8 cellular contexts compared by ENCODE assay signal in genomic region chr5:151080620-151081425, GRCh38. TPM values are rescaled to one million over a fixed set of nuclear protein-coding genes. Genes with fewer than 3 reads are reported as not detected.
DNase-seq lines count a peak whose midpoint lies in the region; ATAC-seq and TF ChIP-seq lines count a peak whose summit lies in the region.

A gene with protein sequence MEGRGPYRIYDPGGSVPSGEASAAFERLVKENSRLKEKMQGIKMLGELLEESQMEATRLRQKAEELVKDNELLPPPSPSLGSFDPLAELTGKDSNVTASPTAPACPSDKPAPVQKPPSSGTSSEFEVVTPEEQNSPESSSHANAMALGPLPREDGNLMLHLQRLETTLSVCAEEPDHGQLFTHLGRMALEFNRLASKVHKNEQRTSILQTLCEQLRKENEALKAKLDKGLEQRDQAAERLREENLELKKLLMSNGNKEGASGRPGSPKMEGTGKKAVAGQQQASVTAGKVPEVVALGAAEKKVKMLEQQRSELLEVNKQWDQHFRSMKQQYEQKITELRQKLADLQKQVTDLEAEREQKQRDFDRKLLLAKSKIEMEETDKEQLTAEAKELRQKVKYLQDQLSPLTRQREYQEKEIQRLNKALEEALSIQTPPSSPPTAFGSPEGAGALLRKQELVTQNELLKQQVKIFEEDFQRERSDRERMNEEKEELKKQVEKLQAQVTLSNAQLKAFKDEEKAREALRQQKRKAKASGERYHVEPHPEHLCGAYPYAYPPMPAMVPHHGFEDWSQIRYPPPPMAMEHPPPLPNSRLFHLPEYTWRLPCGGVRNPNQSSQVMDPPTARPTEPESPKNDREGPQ (minus strand): TSS chr5:151081034. CDS start chr5:151065095, 15,939 bp downstream.

- no peaks in the 10 kb centered on the region for H3K9me3 ChIP-seq in HUES6 (ENCODE audit: control insufficient read depth, insufficient read depth, low read depth, low read length)
- H3K9me3 ChIP-seq in mucosa of stomach (ENCODE audit: control insufficient read depth, low read length): no peaks in the 10 kb centered on the region

- peak; percentile 58 for ATAC-seq in GM21447 (IDR thresholded peaks at IDR 0.05; ENCODE audit: unreplicated experiment)

- H3K4me1 ChIP-seq in HUES6 (ENCODE audit: control insufficient read depth, insufficient read depth, low read length) (peaks cover 5% of the 10 kb centered on the region), mucosa of stomach (ENCODE audit: control insufficient read depth, insufficient read depth, low read length) (peaks cover 58% of the 10 kb centered on the region)

- H3K27me3 ChIP-seq in HUES6 (ENCODE audit: control insufficient read depth, insufficient read depth, low read length) (no peaks in the 10 kb centered on the region), mucosa of stomach (ENCODE audit: control insufficient read depth, insufficient read depth, low read length) (no peaks in the 10 kb centered on the region)

- peak within 1 kb of the TSS; percentile 78; the same call in 1 of the 2 replicates for H3K27ac ChIP-seq in HUES6 (ENCODE audit: low read depth, low read length)

- H3K36me3 ChIP-seq in HUES6 (ENCODE audit: control insufficient read depth, insufficient read depth, low read length): no peaks in the 10 kb centered on the region
- no peaks in the 10 kb centered on the region for H3K36me3 ChIP-seq in mucosa of stomach (ENCODE audit: control insufficient read depth, insufficient read depth, low read length)

- peak; percentile 87 for TF ChIP-seq POLR2A in erythroblast (IDR thresholded peaks at IDR 0.05; ENCODE audit: low read length)

- DNase-seq in DMS114 treated with DMSO at 0.1 percent for 48 hours (lab: John Stamatoyannopoulos, UW; ENCODE audit: unreplicated experiment): peak; percentile 39
- DNase-seq in activated T-cell treated with anti-CD3 and anti-CD28 coated beads, Interleukin-2, amount 50 U/mL, for 1 hour: peak; percentile 97
- DNase-seq in erythroblast (lab: John Stamatoyannopoulos, UW): peak; percentile 95 to 97
- DNase-seq in stimulated activated CD8-positive, alpha-beta memory T cell treated with anti-CD3 and anti-CD28 coated beads, Interleukin-7, amount 100 ng/mL, for 1 hour (ENCODE audit: low read depth in 2 of 2): peak; percentile 89 to 90

- H3K9ac ChIP-seq in HUES6 (ENCODE audit: low read length) (peak within 1 kb of the TSS; percentile 94), mucosa of stomach (ENCODE audit: low read length) (peak within 1 kb of the TSS; percentile 100)

- H3K4me3 ChIP-seq in HUES6 (ENCODE audit: low read depth, low read length) (peak within 1 kb of the TSS; percentile 82), mucosa of stomach (ENCODE audit: low read length) (peak within 1 kb of the TSS; percentile 42)

TF ChIP-seq in PFSK-1, 5 proteins besides CTCF, POLR2A, EP300 and RAD21:
- TF ChIP-seq TAF1 (IDR thresholded peaks at IDR 0.05; ENCODE audit: borderline replicate concordance, insufficient read depth, low read length) (no peak), POLR2AphosphoS5 (IDR thresholded peaks at IDR 0.05; ENCODE audit: low read depth, low read length) (peak; percentile 21; the same call in 1 of the 2 replicates), FOXP2 (optimal IDR thresholded peaks at IDR 0.05; ENCODE audit: borderline replicate concordance, extremely low read depth, extremely low read length, insufficient read depth) (peak; percentile 98), SIN3A (IDR thresholded peaks at IDR 0.05; ENCODE audit: borderline replicate concordance, insufficient read depth, low read length) (peak; percentile 83; the same call in 1 of the 2 replicates)
- TF ChIP-seq, protein P1, sequence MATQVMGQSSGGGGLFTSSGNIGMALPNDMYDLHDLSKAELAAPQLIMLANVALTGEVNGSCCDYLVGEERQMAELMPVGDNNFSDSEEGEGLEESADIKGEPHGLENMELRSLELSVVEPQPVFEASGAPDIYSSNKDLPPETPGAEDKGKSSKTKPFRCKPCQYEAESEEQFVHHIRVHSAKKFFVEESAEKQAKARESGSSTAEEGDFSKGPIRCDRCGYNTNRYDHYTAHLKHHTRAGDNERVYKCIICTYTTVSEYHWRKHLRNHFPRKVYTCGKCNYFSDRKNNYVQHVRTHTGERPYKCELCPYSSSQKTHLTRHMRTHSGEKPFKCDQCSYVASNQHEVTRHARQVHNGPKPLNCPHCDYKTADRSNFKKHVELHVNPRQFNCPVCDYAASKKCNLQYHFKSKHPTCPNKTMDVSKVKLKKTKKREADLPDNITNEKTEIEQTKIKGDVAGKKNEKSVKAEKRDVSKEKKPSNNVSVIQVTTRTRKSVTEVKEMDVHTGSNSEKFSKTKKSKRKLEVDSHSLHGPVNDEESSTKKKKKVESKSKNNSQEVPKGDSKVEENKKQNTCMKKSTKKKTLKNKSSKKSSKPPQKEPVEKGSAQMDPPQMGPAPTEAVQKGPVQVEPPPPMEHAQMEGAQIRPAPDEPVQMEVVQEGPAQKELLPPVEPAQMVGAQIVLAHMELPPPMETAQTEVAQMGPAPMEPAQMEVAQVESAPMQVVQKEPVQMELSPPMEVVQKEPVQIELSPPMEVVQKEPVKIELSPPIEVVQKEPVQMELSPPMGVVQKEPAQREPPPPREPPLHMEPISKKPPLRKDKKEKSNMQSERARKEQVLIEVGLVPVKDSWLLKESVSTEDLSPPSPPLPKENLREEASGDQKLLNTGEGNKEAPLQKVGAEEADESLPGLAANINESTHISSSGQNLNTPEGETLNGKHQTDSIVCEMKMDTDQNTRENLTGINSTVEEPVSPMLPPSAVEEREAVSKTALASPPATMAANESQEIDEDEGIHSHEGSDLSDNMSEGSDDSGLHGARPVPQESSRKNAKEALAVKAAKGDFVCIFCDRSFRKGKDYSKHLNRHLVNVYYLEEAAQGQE (IDR thresholded peaks at IDR 0.05; ENCODE audit: insufficient read depth in 1 of 2, low read depth in 2 of 2, low read length in 2 of 2): peak in 1 of 2 experiments; percentile 8; a peak in 1 of 4 replicates

RNA-seq across cellular contexts. Expression of the gene that starts here (rescaled TPM):
- polyA plus RNA-seq in PFSK-1 (2012; ENCODE audit: insufficient read length, low read depth): 74.0 TPM

Comparison
In these comparisons a context has a peak if more than half of its experiments do, and no peak if none do; other contexts are left out.
1. Peak in every context shown above with its lines: DNase-seq, ATAC-seq, H3K4me3 ChIP-seq and H3K27ac ChIP-seq.
2. DNase-seq: peak in every context shown above with its lines; median percentile 97 in activated T-cell treated with anti-CD3 and anti-CD28 coated beads, Interleukin-2, amount 50 U/mL, for 1 hour; 96 in erythroblast; 90 in stimulated activated CD8-positive, alpha-beta memory T cell treated with anti-CD3 and anti-CD28 coated beads, Interleukin-7, amount 100 ng/mL, for 1 hour; 39 in DMS114 treated with DMSO at 0.1 percent for 48 hours.